In genomic region chr1:9784508-9785133, GRCh38 we compare ENCODE assay signal across 8 cellular contexts. TPM values are rescaled to one million over a fixed set of nuclear protein-coding genes. Genes with fewer than 3 reads are reported as not detected.
DNase-seq lines count a peak whose midpoint lies in the region; ATAC-seq and TF ChIP-seq lines count a peak whose summit lies in the region.

No MANE protein-coding gene starts in this region.

- 0 out of 2 replicates have a peak, but pooled peaks cover 8% of the 10 kb centered on the region for H4K20me1 ChIP-seq in PC-3 (ENCODE audit: low read length)

- peak; percentile 70 to 75 (median 72) for DNase-seq in CD4-positive, alpha-beta memory T cell
- DNase-seq in HK-2 (ENCODE audit: unreplicated experiment): peak; percentile 45
- DNase-seq in PC-3: peak; percentile 85
- peak; percentile 61 to 64 for DNase-seq in activated T-cell treated with anti-CD3 and anti-CD28 coated beads, Interleukin-2, amount 50 U/mL, for 72 hours
- peak; percentile 26 for DNase-seq in foreskin melanocyte
- DNase-seq in stimulated activated CD4-positive, alpha-beta T cell treated with anti-CD3 and anti-CD28 coated beads, Interleukin-15, amount 100 ng/mL, for 1 hour (ENCODE audit: low read depth in 1 of 2, low spot score in 1 of 2): peak; percentile 23 to 38
- DNase-seq in ureter (ENCODE audit: low spot score): no peak

- no TSS peak for BruUV-seq in PC-3 (replicated peaks; lab: Mats Ljungman, UMichigan)

- no peaks in the 10 kb centered on the region for H3K9me3 Mint-ChIP-seq in CD4-positive, alpha-beta memory T cell
- H3K9me3 Mint-ChIP-seq in activated T-cell treated with anti-CD3 and anti-CD28 coated beads, Interleukin-2, amount 50 U/mL, for 72 hours: no peaks in the 10 kb centered on the region

- H3K4me2 ChIP-seq in PC-3 (ENCODE audit: low read length): no peak overlapping the region

- no peaks in the 10 kb centered on the region for H3K36me3 ChIP-seq in CD4-positive, alpha-beta memory T cell (ENCODE audit: insufficient read depth, low read length)
- no peaks in the 10 kb centered on the region; the same call in 1 of the 2 replicates for H3K36me3 ChIP-seq in PC-3 (ENCODE audit: low read depth, low read length)

- no peak overlapping the region for H3K27ac ChIP-seq in CD4-positive, alpha-beta memory T cell (ENCODE audit: low read depth, low read length)
- no peak overlapping the region for H3K27ac ChIP-seq in PC-3 (ENCODE audit: low read length)

- H3K27me3 ChIP-seq in CD4-positive, alpha-beta memory T cell (ENCODE audit: insufficient read depth, low read length): no peaks in the 10 kb centered on the region
- H3K27me3 ChIP-seq in PC-3 (ENCODE audit: low read length): no peaks in the 10 kb centered on the region

- intact Hi-C loops in CD4-positive, alpha-beta memory T cell (cut with micrococcal nuclease): loop anchor here (1.0 to 10.0 kb wide), 7 partner anchors 39 to 644 kb away; partner anchors contain the start of genes CLSTN1 and UBE4B
- intact Hi-C loops in PC-3 (cut with micrococcal nuclease): loop anchor here (1.0 to 10.0 kb wide), 4 partner anchors 40 to 360 kb away; partner anchors contain the start of gene CTNNBIP1

- ATAC-seq in PC-3: peak; percentile 51
- peak in 1 of 2 donors; percentile 33 for ATAC-seq in activated T-cell treated with anti-CD3 and anti-CD28 coated beads, Interleukin-2, amount 50 U/mL, for 72 hours (replicated peaks in 1 of 2)
- no peak for ATAC-seq in GM19328 (IDR thresholded peaks at IDR 0.05; ENCODE audit: unreplicated experiment)

- no peak overlapping the region for H2AFZ ChIP-seq in PC-3 (ENCODE audit: low read length)

- POLR2A ChIA-PET in CD4-positive, alpha-beta memory T cell (lab: Charles Lee; ENCODE audit: partially characterized antibody): interaction anchor here (0.6 to 1.3 kb wide), 7 partner anchors 15 to 668 kb away, joined by 3 to 5 read pairs (median 4); partner anchors contain the start of genes LZIC, NMNAT1 and PIK3CD
- POLR2A ChIA-PET in PC-3 (lab: Charles Lee; ENCODE audit: unreplicated experiment): interaction anchor here (0.7 kb wide), 1 partner anchor 57 kb away, joined by 4 read pairs; no protein-coding TSS in a partner anchor

- H3K9ac ChIP-seq in PC-3 (ENCODE audit: low read length): no peak overlapping the region

- peaks cover 38% of the 10 kb centered on the region for H3K4me1 ChIP-seq in CD4-positive, alpha-beta memory T cell (ENCODE audit: insufficient read depth, low read length)
- peaks cover 19% of the 10 kb centered on the region for H3K4me1 ChIP-seq in PC-3 (ENCODE audit: insufficient read depth, low read length)

- H3K4me1 Mint-ChIP-seq in CD4-positive, alpha-beta memory T cell: peaks cover 22 to 42% (median 27%) of the 10 kb centered on the region in 4 donors
- H3K4me1 Mint-ChIP-seq in activated T-cell treated with anti-CD3 and anti-CD28 coated beads, Interleukin-2, amount 50 U/mL, for 72 hours (ENCODE audit: low read depth): peaks cover 31% of the 10 kb centered on the region

- H3K4me3 ChIP-seq in CD4-positive, alpha-beta memory T cell (ENCODE audit: low read length in 2 of 2): no peak overlapping the region
- no peak overlapping the region for H3K4me3 ChIP-seq in PC-3 (ENCODE audit: low read length)

- H3F3A ChIP-seq in PC-3 (ENCODE audit: low read length, unreplicated experiment): no peaks in the 10 kb centered on the region

- H3K27ac Mint-ChIP-seq in CD4-positive, alpha-beta memory T cell: peak overlapping the region in 5 of 7 donors; percentile 18 to 64 (median 42)
- no peak overlapping the region for H3K27ac Mint-ChIP-seq in activated T-cell treated with anti-CD3 and anti-CD28 coated beads, Interleukin-2, amount 50 U/mL, for 72 hours

- H3K27me3 Mint-ChIP-seq in CD4-positive, alpha-beta memory T cell: no peaks in the 10 kb centered on the region
- no peaks in the 10 kb centered on the region for H3K27me3 Mint-ChIP-seq in activated T-cell treated with anti-CD3 and anti-CD28 coated beads, Interleukin-2, amount 50 U/mL, for 72 hours (ENCODE audit: low read depth)

- CTCF ChIA-PET in CD4-positive, alpha-beta memory T cell (lab: Charles Lee; ENCODE audit: partially characterized antibody): interaction anchor here (0.7 to 11.5 kb wide), 46 partner anchors 9 to 650 kb away, joined by 3 to 381 read pairs (median 4); partner anchors contain the start of genes CENPS, LZIC and NMNAT1
- CTCF ChIA-PET in PC-3 (lab: Charles Lee): interaction anchor here (0.6 to 1.6 kb wide), 6 partner anchors 63 to 130 kb away, joined by 4 to 16 read pairs (median 6); no protein-coding TSS in a partner anchor

- peak overlapping the region in 2 of 8 donors; percentile 29 to 61 for H3K4me3 Mint-ChIP-seq in CD4-positive, alpha-beta memory T cell
- no peak overlapping the region for H3K4me3 Mint-ChIP-seq in activated T-cell treated with anti-CD3 and anti-CD28 coated beads, Interleukin-2, amount 50 U/mL, for 72 hours

- H3K9me3 ChIP-seq in CD4-positive, alpha-beta memory T cell (ENCODE audit: control insufficient read depth in 1 of 2, low read length in 2 of 2): no peaks in the 10 kb centered on the region
- H3K9me3 ChIP-seq in PC-3 (ENCODE audit: low read length): no peaks in the 10 kb centered on the region

- TF ChIP-seq CTCF in PC-3 (conservative IDR thresholded peaks at IDR 0.05; ENCODE audit: low read depth, low read length): peak; percentile 91

- peaks cover 93% of the 10 kb centered on the region for H3K79me2 ChIP-seq in PC-3 (ENCODE audit: low read length)

- peaks cover 0 to 3% of the 10 kb centered on the region in 2 donors for H3K36me3 Mint-ChIP-seq in CD4-positive, alpha-beta memory T cell
- peaks cover 0 to 3% of the 10 kb centered on the region in 2 donors for H3K36me3 Mint-ChIP-seq in activated T-cell treated with anti-CD3 and anti-CD28 coated beads, Interleukin-2, amount 50 U/mL, for 72 hours (ENCODE audit: insufficient read depth in 2 of 2)

- no peaks in the 10 kb centered on the region for H3K9me2 ChIP-seq in PC-3 (replicated peaks; ENCODE audit: low read length)

RNA-seq across cellular contexts. Expression of gene CLSTN1, which starts 39.1 kb away (rescaled TPM):
- 100 to 1,000 TPM; 107 to 109 TPM for total RNA-seq in CD4-positive, alpha-beta memory T cell
- 10 to 100 TPM in 1 of 2 donors, 1 to 10 TPM in 1; 6.9 to 50.9 TPM for polyA plus RNA-seq in CD4-positive, alpha-beta memory T cell
- 98.3 and 117 TPM in 2 replicates for total RNA-seq in PC-3 (2014; rRNA removed)
- 10 to 100 TPM; 31.7 to 34.1 TPM for total RNA-seq in activated T-cell treated with anti-CD3 and anti-CD28 coated beads, Interleukin-2, amount 50 U/mL, for 72 hours
- total RNA-seq in ureter: 75.0 TPM
